Comparison of ENCODE assay signal across 26 cellular contexts in the genomic region with DNA sequence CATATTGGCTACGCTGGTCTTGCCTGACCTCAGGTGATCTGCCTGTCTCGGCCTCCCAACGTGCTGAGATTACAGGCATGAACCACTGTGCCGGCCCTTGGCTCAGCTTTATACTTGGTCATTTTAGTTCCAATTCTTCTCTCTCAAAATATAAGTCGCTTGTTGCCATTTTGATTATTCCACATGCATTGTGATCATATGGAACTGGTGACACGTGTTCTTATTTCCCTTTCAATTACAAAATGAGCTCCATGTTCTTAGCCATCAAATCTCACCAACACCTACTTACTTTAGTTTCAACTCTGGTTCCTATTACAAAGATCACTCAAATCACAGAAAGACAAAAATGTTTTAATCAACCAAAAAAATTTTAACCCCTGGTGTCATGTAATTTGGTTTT.
DNase-seq lines count a peak whose midpoint lies in the region; ATAC-seq, FAIRE-seq and TF ChIP-seq lines count a peak whose summit lies in the region.
"Had no signal": no experiment of that assay in that cellular context is flagged by ENCODE, and none has a peak within 500 bp of the region (broad histone marks: within the 10 kb centered on the region; RNA-seq: fewer than 3 reads in every experiment).

No MANE protein-coding gene starts in this region.

- H3K27ac Mint-ChIP-seq in effector memory CD8-positive, alpha-beta T cell: no peak overlapping the region
- H3K27ac Mint-ChIP-seq: CD14-positive monocyte; CD4-positive, alpha-beta memory T cell; CD4-positive, CD25-positive, alpha-beta regulatory T cell; CD8-positive, alpha-beta memory T cell had no signal

- H3K27me3 ChIP-seq in spleen (replicated peaks in 1 of 7): no peaks in the 10 kb centered on the region
- H3K27me3 ChIP-seq in heart left ventricle: no peaks in the 10 kb centered on the region
- H3K27me3 ChIP-seq: BE2C, BLaER1 had no signal

- no peak overlapping the region for H3K4me3 ChIP-seq in coronary artery
- H3K4me3 ChIP-seq in kidney (ENCODE audit: low read length in 2 of 2): no peak overlapping the region
- H3K4me3 ChIP-seq in spleen: no peak overlapping the region
- H3K4me3 ChIP-seq in heart left ventricle: no peak overlapping the region
- H3K4me3 ChIP-seq: BLaER1, GM12878 had no signal

- H3K36me3 Mint-ChIP-seq in effector memory CD8-positive, alpha-beta T cell (ENCODE audit: insufficient read depth): no peaks in the 10 kb centered on the region
- H3K36me3 Mint-ChIP-seq: CD14-positive monocyte; CD4-positive, CD25-positive, alpha-beta regulatory T cell had no signal

- H3K27ac ChIP-seq in coronary artery (no peak overlapping the region), kidney (ENCODE audit: low read depth in 2 of 2, low read length in 2 of 2) (no peak overlapping the region), spleen (no peak overlapping the region), heart left ventricle (no peak overlapping the region)
- H3K27ac ChIP-seq: BLaER1 had no signal

- intact Hi-C loops in kidney (cut with DNase I): no loop called here
- intact Hi-C loops in spleen (cut with DNase I; ENCODE audit: low total_unique reads): no loop called here
- intact Hi-C loops in heart left ventricle (cut with DNase I): no loop called here

- WGBS in spleen, 5 donors: 69 to 77% (median 76%) methylated on average over 6 of the region's 6 CpGs
- 64 to 66% (median 65%) methylated on average over 6 of the region's 6 CpGs for WGBS in heart left ventricle, 4 donors

- H3K9ac ChIP-seq in kidney (ENCODE audit: low read length in 2 of 2): no peak overlapping the region
- H3K9ac ChIP-seq: BLaER1 had no signal

- no peak for TF ChIP-seq CTCF in coronary artery (IDR thresholded peaks at IDR 0.05)
- no peak for TF ChIP-seq CTCF in kidney (IDR thresholded peaks at IDR 0.05; ENCODE audit: borderline replicate concordance, extremely low read depth, insufficient read depth)
- TF ChIP-seq CTCF in spleen (IDR thresholded peaks at IDR 0.05 in 8 of 11, conservative IDR thresholded peaks at IDR 0.05 in 3 of 11): no peak
- no peak for TF ChIP-seq CTCF in heart left ventricle (IDR thresholded peaks at IDR 0.05)

- H3K9me3 Mint-ChIP-seq in effector memory CD8-positive, alpha-beta T cell: peaks cover 0 to 11% of the 10 kb centered on the region in 2 donors

- no peak for FAIRE-seq in kidney (lab: Jason Lieb, UNC)
- FAIRE-seq: A204.1, GM12878, GM12892, GM18507 had no signal

- H3K36me3 ChIP-seq in kidney (ENCODE audit: control insufficient read depth in 1 of 2, insufficient read depth in 2 of 2, low read length in 2 of 2): no peaks in the 10 kb centered on the region
- no peaks in the 10 kb centered on the region for H3K36me3 ChIP-seq in spleen
- no peaks in the 10 kb centered on the region for H3K36me3 ChIP-seq in heart left ventricle
- H3K36me3 ChIP-seq: BE2C, BLaER1 had no signal

- H3K4me1 ChIP-seq in kidney (ENCODE audit: control insufficient read depth in 1 of 2, insufficient read depth in 1 of 2, low read depth in 1 of 2, low read length in 2 of 2) (no peaks in the 10 kb centered on the region), spleen (no peaks in the 10 kb centered on the region), heart left ventricle (peaks cover 0 to under 1% (median 0%) of the 10 kb centered on the region in 12 donors)
- H3K4me1 ChIP-seq: BE2C, BLaER1 had no signal

- no peaks in the 10 kb centered on the region for H3K4me1 Mint-ChIP-seq in effector memory CD8-positive, alpha-beta T cell (ENCODE audit: low read depth in 2 of 2)
- H3K4me1 Mint-ChIP-seq: CD14-positive monocyte; CD4-positive, alpha-beta memory T cell; CD4-positive, CD25-positive, alpha-beta regulatory T cell; CD8-positive, alpha-beta memory T cell had no signal

- no peaks in the 10 kb centered on the region for H3K9me3 ChIP-seq in kidney (ENCODE audit: control insufficient read depth in 1 of 2, low read length in 2 of 2)
- H3K9me3 ChIP-seq in spleen: peaks cover 0 to 74% (median 61%) of the 10 kb centered on the region in 8 donors
- H3K9me3 ChIP-seq in heart left ventricle: peaks cover 0 to 21% (median 6%) of the 10 kb centered on the region in 12 donors

- DNase-seq in coronary artery (ENCODE audit: low spot score): peak; percentile 31
- DNase-seq in kidney: peak; percentile 20
- peak; percentile 34 for DNase-seq in spleen
- no peak for DNase-seq in effector memory CD8-positive, alpha-beta T cell
- DNase-seq in heart left ventricle: no peak
- DNase-seq: 8988T; ACHN; BE2C; C1 segment of cervical spinal cord; CD4-positive, alpha-beta memory T cell; CD4-positive, CD25-positive, alpha-beta regulatory T cell; CD8-positive, alpha-beta memory T cell; COR-L47; DMS 273 treated with DMSO at 0.1 percent for 48 hours; DMS153; DMS53; DMS79; DND-41; EL; GDM1 had no signal

- H3K4me3 Mint-ChIP-seq in effector memory CD8-positive, alpha-beta T cell: no peak overlapping the region
- H3K4me3 Mint-ChIP-seq: CD14-positive monocyte; CD4-positive, alpha-beta memory T cell; CD4-positive, CD25-positive, alpha-beta regulatory T cell; CD8-positive, alpha-beta memory T cell had no signal

- H3K27me3 Mint-ChIP-seq in effector memory CD8-positive, alpha-beta T cell: no peaks in the 10 kb centered on the region
- H3K27me3 Mint-ChIP-seq: CD4-positive, alpha-beta memory T cell; CD4-positive, CD25-positive, alpha-beta regulatory T cell; CD8-positive, alpha-beta memory T cell had no signal

- TF ChIP-seq POLR2A in spleen (IDR thresholded peaks at IDR 0.05) (no peak), heart left ventricle (IDR thresholded peaks at IDR 0.05) (no peak)

- no peak for ATAC-seq in effector memory CD8-positive, alpha-beta T cell (replicated peaks)
- ATAC-seq in heart left ventricle: no peak
- ATAC-seq: GM12878 had no signal

Comparison
In these comparisons a context has a peak if more than half of its experiments do, and no peak if none do; other contexts are left out.
1. DNase-seq: peak in coronary artery (single experiment), kidney (single experiment) and spleen (single experiment); none in effector memory CD8-positive, alpha-beta T cell (0 of 3) and heart left ventricle (0 of 5).